In the genomic region with DNA sequence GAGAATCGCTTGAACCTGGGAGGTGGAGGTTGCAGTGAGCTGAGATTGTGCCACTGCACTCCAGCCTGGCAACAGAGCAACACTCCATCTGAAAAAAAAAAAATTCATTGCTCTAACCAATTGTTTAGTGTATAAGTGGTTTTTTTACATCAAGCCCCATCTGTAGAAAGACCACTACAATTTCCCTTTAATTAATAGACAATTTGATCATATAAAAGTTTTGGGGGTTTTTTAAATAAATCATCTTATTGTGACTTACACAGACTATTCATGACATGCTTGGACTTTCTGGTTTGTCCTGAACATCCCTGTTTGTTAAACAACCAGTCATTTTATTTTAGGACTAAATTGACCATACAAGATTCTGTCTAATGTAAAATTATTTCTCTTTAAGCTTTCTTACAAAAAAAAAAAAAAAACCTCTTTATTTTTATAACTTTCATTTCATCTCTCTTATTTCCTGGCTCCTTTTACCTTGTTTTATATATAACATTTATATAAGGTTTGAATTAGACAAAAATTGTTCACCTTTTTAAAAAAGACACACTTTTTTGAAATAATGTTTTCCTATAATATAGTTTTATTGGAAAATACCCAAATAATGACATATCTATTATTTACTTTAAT, we compare ENCODE assay signal across 22 cellular contexts. TPM values are rescaled to one million over a fixed set of nuclear protein-coding genes. Genes with fewer than 3 reads are reported as not detected.
DNase-seq lines count a peak whose midpoint lies in the region; ATAC-seq and FAIRE-seq lines count a peak whose summit lies in the region.
"Had no signal": no experiment of that assay in that cellular context is flagged by ENCODE, and none has a peak within 500 bp of the region (broad histone marks: within the 10 kb centered on the region; RNA-seq: fewer than 3 reads in every experiment).

No MANE protein-coding gene starts in this region.

- H3K4me1 ChIP-seq in small intestine (ENCODE audit: control insufficient read depth in 2 of 2, insufficient read depth in 1 of 2, low read depth in 1 of 2, low read length in 1 of 2), result no peaks in the 10 kb centered on the region
- H3K4me1 ChIP-seq: BLaER1 treated with 17β-estradiol and CSF1 and Interleukin-3, amounts not matched to agents 10 nM and 100 nM had no signal

- H3K4me3 ChIP-seq in small intestine (ENCODE audit: low read depth in 1 of 2, low read length in 2 of 2), result no peak overlapping the region
- H3K4me3 ChIP-seq: MG63 had no signal

- 43 to 69% (median 65%) methylated on average over 1 of the region's 1 CpG for WGBS in small intestine, 3 donors

- no peak for ATAC-seq in GM18907 (IDR thresholded peaks at IDR 0.05; ENCODE audit: unreplicated experiment)

- no peaks in the 10 kb centered on the region for H3K36me3 ChIP-seq in small intestine (ENCODE audit: control insufficient read depth in 2 of 2, insufficient read depth in 2 of 2, low read length in 2 of 2)
- H3K36me3 ChIP-seq: BLaER1 treated with 17β-estradiol and CSF1 and Interleukin-3, amounts not matched to agents 10 nM and 100 nM; MG63 had no signal

- no peaks in the 10 kb centered on the region for H3K9me3 ChIP-seq in small intestine (ENCODE audit: control insufficient read depth, low read depth)

- H3K27ac ChIP-seq in small intestine (ENCODE audit: low read depth in 1 of 2, low read length in 1 of 2), result no peak overlapping the region
- H3K27ac ChIP-seq: 22Rv1; BLaER1 treated with 17β-estradiol and CSF1 and Interleukin-3, amounts not matched to agents 10 nM and 100 nM had no signal

- DNase-seq in DMS 273 (lab: John Stamatoyannopoulos, UW; ENCODE audit: unreplicated experiment) (peak; percentile 8), DMS 273 treated with DMSO at 0.1 percent for 48 hours (lab: John Stamatoyannopoulos, UW) (no peak), M059J (ENCODE audit: low read depth) (peak; percentile 15), small intestine (no peak), GM19240 (ENCODE audit: insufficient read length, low spot score) (no peak), NCI-H1694 treated with DMSO at 0.1 percent for 48 hours (lab: John Stamatoyannopoulos, UW) (no peak)
- DNase-seq: Caco-2; CD4-positive, alpha-beta memory T cell; EL; Karpas-422; MG63; NCI-H1417; NCI-H1930; NCI-H2227 treated with DMSO at 0.1 percent for 48 hours; NCI-H510A treated with DMSO at 0.1 percent for 48 hours; NCI-H82; Right ventricle myocardium superior had no signal

- no peaks in the 10 kb centered on the region for H3K27me3 ChIP-seq in small intestine (ENCODE audit: control insufficient read depth in 2 of 2, insufficient read depth in 2 of 2, low read length in 2 of 2)
- H3K27me3 ChIP-seq: BLaER1 treated with 17β-estradiol and CSF1 and Interleukin-3, amounts not matched to agents 10 nM and 100 nM; MG63 had no signal

- FAIRE-seq in colon (lab: Jason Lieb, UNC) (peak; percentile 58), small intestine (lab: Jason Lieb, UNC) (peak; percentile 90)
- FAIRE-seq: H1 had no signal

RNA-seq across cellular contexts. Expression of a gene that starts 9.8 kb away (rescaled TPM):
- total RNA-seq in M059J (2014; rRNA removed; shearing (Covaris generic)), result 16.5 and 20.5 TPM in 2 replicates
- polyA plus RNA-seq in small intestine, result 1 to 10 TPM; 4.9 to 8.3 (median 5.9) TPM

Comparison
In these comparisons a context has a peak if more than half of its experiments do, and no peak if none do; other contexts are left out.
1. DNase-seq: peak in DMS 273 (single experiment) and M059J (single experiment); none in DMS 273 treated with DMSO at 0.1 percent for 48 hours (single experiment), small intestine (single experiment), GM19240 (single experiment) and NCI-H1694 treated with DMSO at 0.1 percent for 48 hours (single experiment).